Comparison of ENCODE assay signal across 9 cellular contexts in genomic region chrX:120791013-120791643, GRCh38.
A peak's percentile ranks its signal among the peaks of the same experiment; 100 is the strongest.
DNase-seq lines count a peak whose midpoint lies in the region; ATAC-seq and TF ChIP-seq lines count a peak whose summit lies in the region.
"Had no signal": no experiment of that assay in that cellular context is flagged by ENCODE, and none has a peak within 500 bp of the region (broad histone marks: within the 10 kb centered on the region; RNA-seq: fewer than 3 reads in every experiment).

No MANE protein-coding gene starts in this region.

- 37% methylated on average over 2 of the region's 2 CpGs for WGBS in right cardiac atrium

- H3K27me3 ChIP-seq in right cardiac atrium (ENCODE audit: control insufficient read depth, insufficient read depth) = no peaks in the 10 kb centered on the region
- H3K27me3 ChIP-seq in uterus = no peaks in the 10 kb centered on the region

- peaks cover 4% of the 10 kb centered on the region for H3K4me1 ChIP-seq in right cardiac atrium (ENCODE audit: control insufficient read depth, insufficient read depth, low read length)
- H3K4me1 ChIP-seq in uterus = no peaks in the 10 kb centered on the region

- intact Hi-C loops in activated T-helper 2 cell treated with anti-CD3 and anti-CD28 coated beads, Interferon-gamma antibody, Interleukin-2, Interleukin-4, amounts not matched to agents 10 μg/mL and 5 μg/mL and 100 μg/mL, durations not matched to agents 14 hours and 24 hours and 36 hours (cut with micrococcal nuclease) = loop anchor here (5.0 to 10.0 kb wide), 3 partner anchors 296 to 854 kb away; no protein-coding TSS in a partner anchor
- intact Hi-C loops in right cardiac atrium (cut with DNase I) (no loop called here), uterus (cut with DNase I; ENCODE audit: low total_unique reads) (no loop called here)

- H3K9me3 ChIP-seq in right cardiac atrium (ENCODE audit: control insufficient read depth, low read length) (no peaks in the 10 kb centered on the region), uterus (no peaks in the 10 kb centered on the region)

- H3K4me3 ChIP-seq in right cardiac atrium (ENCODE audit: low read length) (no peak overlapping the region), uterus (no peak overlapping the region)

- no peak for TF ChIP-seq POLR2A in uterus (IDR thresholded peaks at IDR 0.05)

- H3K4me3 Mint-ChIP-seq in activated T-cell treated with anti-CD3 and anti-CD28 coated beads, Interleukin-2, amount 50 U/mL, for 24 hours = peak overlapping the region; percentile 35
- no peak overlapping the region for H3K4me3 Mint-ChIP-seq in activated T-cell treated with anti-CD3 and anti-CD28 coated beads, Interleukin-2, amount 50 U/mL, for 4 hours
- H3K4me3 Mint-ChIP-seq in activated T-helper 2 cell treated with anti-CD3 and anti-CD28 coated beads, Interferon-gamma antibody, Interleukin-2, Interleukin-4, amounts not matched to agents 10 μg/mL and 5 μg/mL and 100 μg/mL, durations not matched to agents 14 hours and 24 hours and 36 hours (ENCODE audit: low read depth) = peak overlapping the region; percentile 42
- H3K4me3 Mint-ChIP-seq: naive B cell had no signal

- DNase-seq in activated T-cell treated with anti-CD3 and anti-CD28 coated beads, Interleukin-2, amount 50 U/mL, for 24 hours = no peak
- DNase-seq in activated T-cell treated with anti-CD3 and anti-CD28 coated beads, Interleukin-2, amount 50 U/mL, for 4 hours = no peak
- DNase-seq in activated T-helper 2 cell treated with anti-CD3 and anti-CD28 coated beads, Interferon-gamma antibody, Interleukin-2, Interleukin-4, amounts not matched to agents 10 μg/mL and 5 μg/mL and 100 μg/mL, durations not matched to agents 14 hours and 24 hours and 36 hours (ENCODE audit: low spot score) = no peak
- DNase-seq in right cardiac atrium (peak; percentile 39 to 74 (median 61)), uterus (peak; percentile 27 to 50), cerebellum (ENCODE audit: low spot score) (no peak)
- DNase-seq: naive B cell had no signal

- no peaks in the 10 kb centered on the region for H3K9me3 Mint-ChIP-seq in activated T-cell treated with anti-CD3 and anti-CD28 coated beads, Interleukin-2, amount 50 U/mL, for 24 hours
- no peaks in the 10 kb centered on the region for H3K9me3 Mint-ChIP-seq in activated T-cell treated with anti-CD3 and anti-CD28 coated beads, Interleukin-2, amount 50 U/mL, for 4 hours
- H3K9me3 Mint-ChIP-seq in activated T-helper 2 cell treated with anti-CD3 and anti-CD28 coated beads, Interferon-gamma antibody, Interleukin-2, Interleukin-4, amounts not matched to agents 10 μg/mL and 5 μg/mL and 100 μg/mL, durations not matched to agents 14 hours and 24 hours and 36 hours = no peaks in the 10 kb centered on the region
- H3K9me3 Mint-ChIP-seq: naive B cell had no signal

- peaks cover 6% of the 10 kb centered on the region for H3K27me3 Mint-ChIP-seq in activated T-cell treated with anti-CD3 and anti-CD28 coated beads, Interleukin-2, amount 50 U/mL, for 24 hours
- H3K27me3 Mint-ChIP-seq in activated T-cell treated with anti-CD3 and anti-CD28 coated beads, Interleukin-2, amount 50 U/mL, for 4 hours (ENCODE audit: low read depth) = no peaks in the 10 kb centered on the region
- no peaks in the 10 kb centered on the region for H3K27me3 Mint-ChIP-seq in activated T-helper 2 cell treated with anti-CD3 and anti-CD28 coated beads, Interferon-gamma antibody, Interleukin-2, Interleukin-4, amounts not matched to agents 10 μg/mL and 5 μg/mL and 100 μg/mL, durations not matched to agents 14 hours and 24 hours and 36 hours (ENCODE audit: low read depth)

- H3K36me3 Mint-ChIP-seq in activated T-cell treated with anti-CD3 and anti-CD28 coated beads, Interleukin-2, amount 50 U/mL, for 24 hours (ENCODE audit: low read depth) = no peaks in the 10 kb centered on the region
- no peaks in the 10 kb centered on the region for H3K36me3 Mint-ChIP-seq in activated T-cell treated with anti-CD3 and anti-CD28 coated beads, Interleukin-2, amount 50 U/mL, for 4 hours (ENCODE audit: insufficient read depth)
- no peaks in the 10 kb centered on the region for H3K36me3 Mint-ChIP-seq in activated T-helper 2 cell treated with anti-CD3 and anti-CD28 coated beads, Interferon-gamma antibody, Interleukin-2, Interleukin-4, amounts not matched to agents 10 μg/mL and 5 μg/mL and 100 μg/mL, durations not matched to agents 14 hours and 24 hours and 36 hours (ENCODE audit: low read depth)
- H3K36me3 Mint-ChIP-seq: naive B cell had no signal

- H3K36me3 ChIP-seq in uterus = no peaks in the 10 kb centered on the region

- peak overlapping the region; percentile 37 for H3K27ac ChIP-seq in right cardiac atrium (ENCODE audit: low read length)
- H3K27ac ChIP-seq in uterus = no peak overlapping the region

- no peak for TF ChIP-seq CTCF in uterus (IDR thresholded peaks at IDR 0.05)

- no peak for ATAC-seq in activated T-cell treated with anti-CD3 and anti-CD28 coated beads, Interleukin-2, amount 50 U/mL, for 4 hours
- ATAC-seq in right cardiac atrium (peak; percentile 71 to 85), GM21360 (IDR thresholded peaks at IDR 0.05; ENCODE audit: unreplicated experiment) (no peak), HG02678 (IDR thresholded peaks at IDR 0.05; ENCODE audit: unreplicated experiment) (no peak)

- H3K27ac Mint-ChIP-seq in activated T-cell treated with anti-CD3 and anti-CD28 coated beads, Interleukin-2, amount 50 U/mL, for 24 hours = peak overlapping the region; percentile 81
- H3K27ac Mint-ChIP-seq in activated T-helper 2 cell treated with anti-CD3 and anti-CD28 coated beads, Interferon-gamma antibody, Interleukin-2, Interleukin-4, amounts not matched to agents 10 μg/mL and 5 μg/mL and 100 μg/mL, durations not matched to agents 14 hours and 24 hours and 36 hours = peak overlapping the region; percentile 91

- H3K4me1 Mint-ChIP-seq in activated T-cell treated with anti-CD3 and anti-CD28 coated beads, Interleukin-2, amount 50 U/mL, for 24 hours (ENCODE audit: low read depth) = peaks cover 26% of the 10 kb centered on the region
- peaks cover 22% of the 10 kb centered on the region for H3K4me1 Mint-ChIP-seq in activated T-cell treated with anti-CD3 and anti-CD28 coated beads, Interleukin-2, amount 50 U/mL, for 4 hours (ENCODE audit: low read depth)
- H3K4me1 Mint-ChIP-seq in activated T-helper 2 cell treated with anti-CD3 and anti-CD28 coated beads, Interferon-gamma antibody, Interleukin-2, Interleukin-4, amounts not matched to agents 10 μg/mL and 5 μg/mL and 100 μg/mL, durations not matched to agents 14 hours and 24 hours and 36 hours (ENCODE audit: low read depth) = peaks cover 39% of the 10 kb centered on the region

Comparison
In these comparisons a context has a peak if more than half of its experiments do, and no peak if none do; other contexts are left out.
1. DNase-seq: peak in right cardiac atrium (3 of 3) and uterus (2 of 2); none in activated T-cell treated with anti-CD3 and anti-CD28 coated beads, Interleukin-2, amount 50 U/mL, for 24 hours (single experiment), activated T-cell treated with anti-CD3 and anti-CD28 coated beads, Interleukin-2, amount 50 U/mL, for 4 hours (single experiment), activated T-helper 2 cell treated with anti-CD3 and anti-CD28 coated beads, Interferon-gamma antibody, Interleukin-2, Interleukin-4, amounts not matched to agents 10 μg/mL and 5 μg/mL and 100 μg/mL, durations not matched to agents 14 hours and 24 hours and 36 hours (single experiment) and cerebellum (single experiment).
2. ATAC-seq: peak in right cardiac atrium (2 of 2); none in activated T-cell treated with anti-CD3 and anti-CD28 coated beads, Interleukin-2, amount 50 U/mL, for 4 hours (0 of 2), GM21360 (single experiment) and HG02678 (single experiment).